In genomic region chr9:33242621-33243134, GRCh38 we compare ENCODE assay signal across 20 cellular contexts. TPM values are rescaled to one million over a fixed set of nuclear protein-coding genes. Genes with fewer than 3 reads are reported as not detected.
"Had no signal": no experiment of that assay in that cellular context is flagged by ENCODE, and none has a peak within 500 bp of the region (broad histone marks: within the 10 kb centered on the region; RNA-seq: fewer than 3 reads in every experiment).

No MANE protein-coding gene starts in this region.

RNA-seq across cellular contexts. Expression of gene SPINK4, which starts 2.7 kb away (rescaled TPM):
- total RNA-seq: hepatocyte; kidney; kidney epithelial cell; left cardiac atrium; left lobe of liver; left ventricle myocardium inferior; left ventricle myocardium superior; lower leg skin; lower lobe of right lung; lung; lung microvascular endothelial cell; mammary epithelial cell; mesenteric fat pad; mesothelial cell of epicardium; mononuclear cell; myocyte; naive thymus-derived CD4-positive, alpha-beta T cell had no signal
- polyA plus RNA-seq: hepatocyte; immature natural killer cell; keratinocyte; liver; lung; mammary epithelial cell; naive thymus-derived CD4-positive, alpha-beta T cell had no signal
